Comparison of ENCODE assay signal across 13 cellular contexts in genomic region chr5:134468921-134469400, GRCh38.
"Had no signal": no experiment of that assay in that cellular context is flagged by ENCODE, and none has a peak within 500 bp of the region (broad histone marks: within the 10 kb centered on the region; RNA-seq: fewer than 3 reads in every experiment).

No MANE protein-coding gene starts in this region.

- DNase-seq: activated CD4-positive, alpha-beta T cell treated with anti-CD3 and anti-CD28 coated beads, Interleukin-2, amount 50 U/mL, for 1 hour; activated CD4-positive, CD25-positive, alpha-beta regulatory T cell; activated naive CD4-positive, alpha-beta T cell treated with anti-CD3 and anti-CD28 coated beads for 36 hours; activated T-cell treated with anti-CD3 and anti-CD28 coated beads for 4 hours; kidney glomerular epithelial cell; stimulated activated CD4-positive, alpha-beta T cell treated with anti-CD3 and anti-CD28 coated beads, Interleukin-4, amount 100 ng/mL, for 4 hours; stimulated activated CD8-positive, alpha-beta memory T cell treated with anti-CD3 and anti-CD28 coated beads, Interleukin-4, amount 100 ng/mL, for 48 hours; stimulated activated naive CD4-positive, alpha-beta T cell treated with Interleukin-2 at 50 U/mL for 16 hours; trophoblast cell had no signal

- H3K4me3 Mint-ChIP-seq: activated naive CD4-positive, alpha-beta T cell treated with anti-CD3 and anti-CD28 coated beads for 36 hours; nephron; T-helper 1 cell treated with Interleukin-12 subunit alpha and Interleukin-12 subunit beta and Interleukin-4 antibody, amounts not matched to agents 30 μg/mL and 1 μg/mL, for 36 hours had no signal

- ATAC-seq: esophagus mucosa had no signal

- H3K27ac Mint-ChIP-seq: activated naive CD4-positive, alpha-beta T cell treated with anti-CD3 and anti-CD28 coated beads for 36 hours; nephron; progenitor cell of endocrine pancreas had no signal
